In genomic region chr6:110681543-110682459, GRCh38 we compare ENCODE assay signal across 8 cellular contexts.
DNase-seq lines count a peak whose midpoint lies in the region; ATAC-seq and TF ChIP-seq lines count a peak whose summit lies in the region.

No MANE protein-coding gene starts in this region.

- no peaks in the 10 kb centered on the region for H3K27me3 Mint-ChIP-seq in naive thymus-derived CD4-positive, alpha-beta T cell

- no peaks in the 10 kb centered on the region for H3K36me3 ChIP-seq in naive thymus-derived CD4-positive, alpha-beta T cell (ENCODE audit: control insufficient read depth in 2 of 3, insufficient read depth in 3 of 3, low read length in 3 of 3)

- DNase-seq in SK-MEL-5 (ENCODE audit: low read depth, low spot score): peak; percentile 13
- DNase-seq in naive thymus-derived CD4-positive, alpha-beta T cell: no peak
- DNase-seq in stimulated activated CD8-positive, alpha-beta memory T cell treated with anti-CD3 and anti-CD28 coated beads, Interleukin-4, amount 100 ng/mL, for 48 hours: no peak
- no peak for DNase-seq in NCI-H226
- no peak for DNase-seq in SKM-1 treated with dmso at 0.1 percent for 144 hours (lab: John Stamatoyannopoulos, UW; ENCODE audit: unreplicated experiment)

- H3K4me3 Mint-ChIP-seq in naive thymus-derived CD4-positive, alpha-beta T cell: no peak overlapping the region

- H3K9me3 Mint-ChIP-seq in naive thymus-derived CD4-positive, alpha-beta T cell: no peaks in the 10 kb centered on the region

- no peak overlapping the region for H3K4me3 ChIP-seq in naive thymus-derived CD4-positive, alpha-beta T cell (ENCODE audit: low read length)

- intact Hi-C loops in naive thymus-derived CD4-positive, alpha-beta T cell (cut with micrococcal nuclease): loop anchor here (1.0 to 5.0 kb wide), 9 partner anchors 133 to 1356 kb away; partner anchors contain the start of genes CDK19 (in 2 of the 2), AMD1 (in 1 of the 2) and RPF2 (in 1 of the 2)

- POLR2A ChIA-PET in naive thymus-derived CD4-positive, alpha-beta T cell (lab: Charles Lee): interaction anchor here (0.7 to 2.5 kb wide), 7 partner anchors 133 to 300 kb away, joined by 3 to 23 read pairs (median 5); partner anchors contain the start of genes AMD1, CDK19 and RPF2

- peak; percentile 23 for ATAC-seq in HG02759 (IDR thresholded peaks at IDR 0.05; ENCODE audit: unreplicated experiment)
- no peak for ATAC-seq in naive thymus-derived CD4-positive, alpha-beta T cell

- TF ChIP-seq CTCF in C4-2B (conservative IDR thresholded peaks at IDR 0.05): no peak

- in situ Hi-C loops in SK-MEL-5 (cut with HindIII; ENCODE audit: low pct_unique_long_range_greater_than_20kb, low sequenced_read_pairs): loop anchor here (10.0 kb wide), 1 partner anchor 193 kb away; the partner anchor contains the start of gene AMD1

- no peaks in the 10 kb centered on the region for H3K27me3 ChIP-seq in layer of hippocampus (ENCODE audit: control insufficient read depth, insufficient read depth, low read length)
- H3K27me3 ChIP-seq in naive thymus-derived CD4-positive, alpha-beta T cell (ENCODE audit: control insufficient read depth in 2 of 2, insufficient read depth in 2 of 2, low read length in 2 of 2): no peaks in the 10 kb centered on the region

- no peaks in the 10 kb centered on the region for H3K9me3 ChIP-seq in naive thymus-derived CD4-positive, alpha-beta T cell (ENCODE audit: control insufficient read depth in 2 of 3, low read length in 3 of 3)

- H3K27ac Mint-ChIP-seq in naive thymus-derived CD4-positive, alpha-beta T cell: peak overlapping the region in 1 of 9 donors; percentile 39

- H3K36me3 Mint-ChIP-seq in naive thymus-derived CD4-positive, alpha-beta T cell: peaks cover 0 to 4% (median 0%) of the 10 kb centered on the region in 5 donors

- peaks cover 0 to 3% of the 10 kb centered on the region in 2 donors for H3K4me1 ChIP-seq in naive thymus-derived CD4-positive, alpha-beta T cell (ENCODE audit: control insufficient read depth in 2 of 2, insufficient read depth in 2 of 2, low read length in 2 of 2)

- peaks cover 0 to 13% (median 6%) of the 10 kb centered on the region in 7 donors for H3K4me1 Mint-ChIP-seq in naive thymus-derived CD4-positive, alpha-beta T cell

- peak overlapping the region; percentile 94 for H3K27ac ChIP-seq in C4-2B
- peak overlapping the region; percentile 79 for H3K27ac ChIP-seq in layer of hippocampus (ENCODE audit: low read depth, low read length)
- H3K27ac ChIP-seq in naive thymus-derived CD4-positive, alpha-beta T cell (ENCODE audit: low read depth, low read length): no peak overlapping the region

- CTCF ChIA-PET in naive thymus-derived CD4-positive, alpha-beta T cell (lab: Charles Lee): interaction anchor here (0.7 to 6.0 kb wide), 23 partner anchors 10 to 346 kb away, joined by 3 to 51 read pairs (median 4); partner anchors contain the start of genes AMD1, CDK19, GTF3C6 and RPF2
